13 cellular contexts compared by ENCODE assay signal in genomic region chr11:123525511-123525918, GRCh38.
DNase-seq lines count a peak whose midpoint lies in the region; ATAC-seq and TF ChIP-seq lines count a peak whose summit lies in the region.
"Had no signal": no experiment of that assay in that cellular context is flagged by ENCODE, and none has a peak within 500 bp of the region (broad histone marks: within the 10 kb centered on the region; RNA-seq: fewer than 3 reads in every experiment).

No MANE protein-coding gene starts in this region.

- H2AFZ ChIP-seq in GM23248: peak overlapping the region; percentile 64

- ATAC-seq in foreskin keratinocyte: peak; percentile 60
- ATAC-seq in HG03354 (IDR thresholded peaks at IDR 0.05; ENCODE audit: poor library complexity, severe bottlenecking, unreplicated experiment): no peak

- H3K27me3 ChIP-seq in GM23248 (replicated peaks; ENCODE audit: insufficient read depth): no peaks in the 10 kb centered on the region
- H3K27me3 ChIP-seq in foreskin keratinocyte: peaks cover 13% of the 10 kb centered on the region
- H3K27me3 ChIP-seq: pancreas had no signal

- no peaks in the 10 kb centered on the region for H4K20me1 ChIP-seq in GM23248 (ENCODE audit: insufficient read depth)

- no peaks in the 10 kb centered on the region for H3F3A ChIP-seq in GM23248 (ENCODE audit: insufficient read depth)

- H3K4me1 ChIP-seq in GM23248 (ENCODE audit: insufficient read depth) (peaks cover 12% of the 10 kb centered on the region; the same call in 1 of the 2 replicates), foreskin keratinocyte (no peaks in the 10 kb centered on the region)
- H3K4me1 ChIP-seq: pancreas had no signal

- peak; percentile 40 for DNase-seq in GM23248
- no peak for DNase-seq in foreskin keratinocyte
- peak in 7 of 10 donors; percentile 26 to 91 (median 66) for DNase-seq in posterior cingulate gyrus
- no peak for DNase-seq in NCI-H1105 (lab: John Stamatoyannopoulos, UW)
- no peak for DNase-seq in KBM-7
- DNase-seq in EL: no peak
- DNase-seq: activated CD4-positive, alpha-beta T cell treated with anti-CD3 and anti-CD28 coated beads, Interleukin-2, amount 50 U/mL, for 1 hour; CD8-positive, alpha-beta memory T cell; Kasumi-1; NCI-H2107; pancreas had no signal

- peak overlapping the region; percentile 60 for H3K4me2 ChIP-seq in GM23248 (ENCODE audit: unreplicated experiment)

- no peaks in the 10 kb centered on the region for H3K9me2 ChIP-seq in GM23248 (ENCODE audit: insufficient read depth)

- WGBS in GM23248 (ENCODE audit: low coverage in 1 of 2, low lambda C conversion rate in 2 of 2, missing lambda C conversion rate in 2 of 2), 2 experiments: 22 to 27% methylated on average over 10 to 11 of the region's 11 CpGs

- H3K9ac ChIP-seq in GM23248: peak overlapping the region; percentile 19

- peaks cover 70% of the 10 kb centered on the region for H3K79me2 ChIP-seq in GM23248 (ENCODE audit: insufficient read depth)

- H3K9me3 ChIP-seq in GM23248 (ENCODE audit: low read depth): no peaks in the 10 kb centered on the region
- H3K9me3 ChIP-seq: pancreas had no signal

- intact Hi-C loops in posterior cingulate gyrus (cut with DNase I): loop anchor here (5.0 kb wide), 1 partner anchor 37 kb away; no protein-coding TSS in a partner anchor

- no peaks in the 10 kb centered on the region for H3K36me3 ChIP-seq in GM23248 (ENCODE audit: low read depth)
- H3K36me3 ChIP-seq: pancreas had no signal

- TF ChIP-seq CTCF in foreskin keratinocyte (conservative IDR thresholded peaks at IDR 0.05): no peak

- in situ Hi-C loops in GM23248 (cut with MboI): no loop called here
- in situ Hi-C loops in KBM-7 (cut with MboI; ENCODE audit: low pct_unique_long_range_greater_than_20kb, low sequenced_read_pairs): no loop called here

- no peak overlapping the region for H3K27ac ChIP-seq in GM23248
- H3K27ac ChIP-seq in angular gyrus (ENCODE audit: low read depth, low read length): peak overlapping the region; percentile 78
- H3K27ac ChIP-seq in foreskin keratinocyte: no peak overlapping the region
- H3K27ac ChIP-seq: pancreas had no signal

- peak overlapping the region; percentile 63 for H3K4me3 ChIP-seq in GM23248
- H3K4me3 ChIP-seq: pancreas had no signal

Comparison
In these comparisons a context has a peak if more than half of its experiments do, and no peak if none do; other contexts are left out.
1. DNase-seq: peak in GM23248 (single experiment) and posterior cingulate gyrus (7 of 10); none in foreskin keratinocyte (0 of 2), NCI-H1105 (single experiment), KBM-7 (single experiment) and EL (single experiment).